Comparison of ENCODE assay signal across 15 cellular contexts in genomic region chr7:154375956-154376355, GRCh38.
DNase-seq lines count a peak whose midpoint lies in the region; ATAC-seq and TF ChIP-seq lines count a peak whose summit lies in the region.
"Had no signal": no experiment of that assay in that cellular context is flagged by ENCODE, and none has a peak within 500 bp of the region (broad histone marks: within the 10 kb centered on the region; RNA-seq: fewer than 3 reads in every experiment).

No MANE protein-coding gene starts in this region.

- H3K4me1 ChIP-seq in SK-N-SH (ENCODE audit: control insufficient read depth in 1 of 2, insufficient read depth in 2 of 2, low read depth in 1 of 2, low read length in 1 of 2) (peaks cover 0 to 29% of the 10 kb centered on the region in 2 experiments; a peak in 2 of 4 replicates), testis (no peaks in the 10 kb centered on the region)
- H3K4me1 ChIP-seq: HAP-1 had no signal

- H3K9me2 ChIP-seq in SK-N-SH = no peaks in the 10 kb centered on the region

- TF ChIP-seq EP300 in SK-N-SH (IDR thresholded peaks at IDR 0.05; ENCODE audit: borderline replicate concordance in 1 of 2, low read depth in 1 of 2, low read length in 1 of 2) = no peak

- no peak overlapping the region for H3K4me2 ChIP-seq in SK-N-SH

- POLR2A ChIA-PET in SK-N-SH (lab: Yijun Ruan, JAX) = no interaction called here

- no peak for TF ChIP-seq CTCF in SK-N-SH (IDR thresholded peaks at IDR 0.05)
- TF ChIP-seq CTCF in testis (IDR thresholded peaks at IDR 0.05) = no peak

- no peak for TF ChIP-seq POLR2A in testis (IDR thresholded peaks at IDR 0.05)

- no peak overlapping the region for H3K9ac ChIP-seq in SK-N-SH

- H3K9me3 ChIP-seq in SK-N-SH (peaks cover 12% of the 10 kb centered on the region; the same call in 1 of the 2 replicates), testis (no peaks in the 10 kb centered on the region)
- H3K9me3 ChIP-seq: HAP-1 had no signal

- H3K27me3 ChIP-seq in SK-N-SH (ENCODE audit: insufficient read depth) = no peaks in the 10 kb centered on the region
- H3K27me3 ChIP-seq in testis = no peaks in the 10 kb centered on the region

- no peaks in the 10 kb centered on the region for H3F3A ChIP-seq in SK-N-SH (replicated peaks; ENCODE audit: insufficient read depth)

- in situ Hi-C loops in G401 (cut with HindIII; ENCODE audit: low sequenced_read_pairs) = no loop called here

- H3K4me3 ChIP-seq in SK-N-SH (ENCODE audit: low read depth in 2 of 2, low read length in 1 of 2) (no peak overlapping the region), testis (no peak overlapping the region)
- H3K4me3 ChIP-seq: HAP-1 had no signal

- intact Hi-C loops in testis (cut with DNase I; ENCODE audit: low total_unique reads) = no loop called here

- no peak overlapping the region for H2AFZ ChIP-seq in SK-N-SH (ENCODE audit: low read depth)

- no peaks in the 10 kb centered on the region for H4K20me1 ChIP-seq in SK-N-SH (ENCODE audit: insufficient read depth)

- no peaks in the 10 kb centered on the region for H3K36me3 ChIP-seq in SK-N-SH (replicated peaks in 1 of 2; ENCODE audit: control insufficient read depth in 1 of 2, insufficient read depth in 2 of 2, low read length in 1 of 2)
- no peaks in the 10 kb centered on the region for H3K36me3 ChIP-seq in testis (ENCODE audit: low read depth, missing control alignments)
- H3K36me3 ChIP-seq: HAP-1 had no signal

- no peak for ATAC-seq in HG02852 (IDR thresholded peaks at IDR 0.05; ENCODE audit: unreplicated experiment)
- no peak for ATAC-seq in HG03521 (IDR thresholded peaks at IDR 0.05; ENCODE audit: unreplicated experiment)
- ATAC-seq: CD8-positive, alpha-beta T cell had no signal

- H3K79me2 ChIP-seq in SK-N-SH (ENCODE audit: insufficient read depth) = no peaks in the 10 kb centered on the region

- CTCF ChIA-PET in SK-N-SH (lab: Yijun Ruan, JAX) = interaction anchor here (0.9 kb wide), 1 partner anchor 129 kb away, joined by 3 read pairs; no protein-coding TSS in a partner anchor

- WGBS in SK-N-SH (ENCODE audit: low lambda C conversion rate) = 53% methylated on average over 5 of the region's 5 CpGs
- WGBS in testis, 2 donors = 84 to 94% methylated on average over 5 of the region's 5 CpGs

- H3K27ac ChIP-seq in SK-N-SH (ENCODE audit: low read depth in 2 of 2, low read length in 1 of 2) (no peak overlapping the region), testis (no peak overlapping the region)

- TF ChIP-seq RAD21 in SK-N-SH (IDR thresholded peaks at IDR 0.05; ENCODE audit: low read length) = no peak

- DNase-seq in G401 (ENCODE audit: low spot score) = peak; percentile 92
- DNase-seq in SK-N-SH = peak; percentile 34
- peak; percentile 12 to 67 for DNase-seq in cerebellar nuclear complex (lab: John Stamatoyannopoulos, UW)
- DNase-seq in retina = peak; percentile 28
- no peak for DNase-seq in testis
- DNase-seq: CD8-positive, alpha-beta T cell; COR-L47; DMS153; DMS79 treated with DMSO at 0.1 percent for 48 hours; EL; GDM1; GOT3 had no signal

TF ChIP-seq in SK-N-SH, 30 proteins besides CTCF, POLR2A, EP300 and RAD21:
- TF ChIP-seq NRF1 (IDR thresholded peaks at IDR 0.05; ENCODE audit: low read depth, low read length) (no peak), SMC3 (IDR thresholded peaks at IDR 0.05; ENCODE audit: low read depth, low read length) (no peak), MXI1 (IDR thresholded peaks at IDR 0.05; ENCODE audit: low read depth, low read length) (no peak), IRF3 (IDR thresholded peaks at IDR 0.05; ENCODE audit: low read depth, low read length) (no peak), REST (IDR thresholded peaks at IDR 0.05; ENCODE audit: low read depth, low read length) (no peak), SIN3A (IDR thresholded peaks at IDR 0.05; ENCODE audit: borderline replicate concordance, low read depth, low read length) (no peak), YY1 (IDR thresholded peaks at IDR 0.05; ENCODE audit: low read depth) (no peak), USF2 (IDR thresholded peaks at IDR 0.05; ENCODE audit: borderline replicate concordance, low read depth, low read length) (no peak), EZH2phosphoT487 (IDR thresholded peaks at IDR 0.05; ENCODE audit: borderline replicate concordance, low read depth) (no peak), CHD2 (IDR thresholded peaks at IDR 0.05; ENCODE audit: low read length, partially characterized antibody) (no peak), POLR2AphosphoS5 (IDR thresholded peaks at IDR 0.05; ENCODE audit: low read depth, low read length) (no peak), JUND (IDR thresholded peaks at IDR 0.05) (no peak), NFIC (IDR thresholded peaks at IDR 0.05; ENCODE audit: borderline replicate concordance) (no peak), GATA2 (CRISPR knock-in tag; IDR thresholded peaks at IDR 0.05) (no peak)
TF ChIP-seq in SK-N-SH: peak in this region for 0.
